1 cellular context compared by ENCODE assay signal in genomic region chr13:41132512-41133152, GRCh38.
A peak's percentile ranks its signal among the peaks of the same experiment; 100 is the strongest.
TF ChIP-seq lines count a peak whose summit lies in the region.

TSS of gene KBTBD6 (minus strand) at chr13:41132802. CDS start at chr13:41132511, 291 bp downstream.

TF ChIP-seq in GM12878, 131 proteins besides CTCF, POLR2A, EP300 and RAD21 (continued from another document):
- TF ChIP-seq ZBTB33 (IDR thresholded peaks at IDR 0.05) (peak; percentile 41; the same call in 1 of the 2 replicates), MXI1 (IDR thresholded peaks at IDR 0.05; ENCODE audit: low read depth, low read length) (peak; percentile 61), USF1 (IDR thresholded peaks at IDR 0.05; ENCODE audit: borderline replicate concordance, extremely low read length, insufficient read depth, low read depth, low read length) (no peak), SUZ12 (IDR thresholded peaks at IDR 0.05; ENCODE audit: unreplicated experiment) (no peak), CBX5 (IDR thresholded peaks at IDR 0.05; ENCODE audit: low read depth) (0 out of 2 replicates have a peak, but pooled peaks have one; percentile 57), YY1 (IDR thresholded peaks at IDR 0.05; ENCODE audit: low read depth, low read length) (peak; percentile 83), E2F4 (IDR thresholded peaks at IDR 0.05; ENCODE audit: low read depth, low read length) (peak; percentile 84), ATF3 (IDR thresholded peaks at IDR 0.05; ENCODE audit: borderline replicate concordance, extremely low read depth, low read depth, low read length) (peak; percentile 73; the same call in 1 of the 2 replicates), RB1 (IDR thresholded peaks at IDR 0.05; ENCODE audit: borderline replicate concordance) (peak; percentile 51; the same call in 1 of the 2 replicates), RELA (IDR thresholded peaks at IDR 0.05; ENCODE audit: borderline replicate concordance, partially characterized antibody) (peak; percentile 65), BHLHE40 (IDR thresholded peaks at IDR 0.05; ENCODE audit: borderline replicate concordance in 1 of 2, low read depth in 2 of 2, low read length in 1 of 2) (peak in 1 of 2 experiments; percentile 64; a peak in 1 of 4 replicates), BCL3 (IDR thresholded peaks at IDR 0.05; ENCODE audit: borderline replicate concordance, insufficient read depth, low read depth, low read length, poor library complexity, severe bottlenecking) (no peak), ZNF384 (IDR thresholded peaks at IDR 0.05; ENCODE audit: borderline replicate concordance, low read depth, low read length) (no peak), SPI1 (IDR thresholded peaks at IDR 0.05; ENCODE audit: borderline replicate concordance, insufficient read depth, low read depth, low read length) (peak; percentile 16; the same call in 1 of the 2 replicates), SIN3A (IDR thresholded peaks at IDR 0.05; ENCODE audit: low read depth, low read length) (no peak), CUX1 (IDR thresholded peaks at IDR 0.05; ENCODE audit: insufficient replicate concordance, low read depth, low read length) (no peak), CHD4 (IDR thresholded peaks at IDR 0.05) (no peak), PAX5 (IDR thresholded peaks at IDR 0.05; ENCODE audit: borderline replicate concordance, low read depth, low read length) (peak; percentile 33; the same call in 1 of the 2 replicates), MYC (IDR thresholded peaks at IDR 0.05; ENCODE audit: insufficient read depth, insufficient read length, insufficient replicate concordance, low read length, severe bottlenecking) (no peak), RUNX3 (IDR thresholded peaks at IDR 0.05; ENCODE audit: low read length) (peak; percentile 97), E2F8 (IDR thresholded peaks at IDR 0.05; ENCODE audit: low read depth, partially characterized antibody) (peak; percentile 30), CHD2 (IDR thresholded peaks at IDR 0.05; ENCODE audit: borderline replicate concordance, low read depth, low read length) (peak; percentile 99), ZNF207 (IDR thresholded peaks at IDR 0.05; ENCODE audit: borderline replicate concordance) (peak; percentile 88; the same call in 1 of the 2 replicates), BCLAF1 (IDR thresholded peaks at IDR 0.05) (no peak), HCFC1 (IDR thresholded peaks at IDR 0.05; ENCODE audit: low read length) (peak; percentile 100), NBN (IDR thresholded peaks at IDR 0.05) (peak; percentile 88), SIX5 (IDR thresholded peaks at IDR 0.05; ENCODE audit: low read depth, low read length, severe bottlenecking) (peak; percentile 100), SP1 (IDR thresholded peaks at IDR 0.05; ENCODE audit: low read depth, low read length) (peak; percentile 54), EGR1 (IDR thresholded peaks at IDR 0.05; ENCODE audit: borderline replicate concordance in 1 of 2, low read depth in 2 of 2, low read length in 2 of 2) (peak; percentile 44 to 96)
TF ChIP-seq in GM12878: peak in this region for 52.
